In the genomic region with DNA sequence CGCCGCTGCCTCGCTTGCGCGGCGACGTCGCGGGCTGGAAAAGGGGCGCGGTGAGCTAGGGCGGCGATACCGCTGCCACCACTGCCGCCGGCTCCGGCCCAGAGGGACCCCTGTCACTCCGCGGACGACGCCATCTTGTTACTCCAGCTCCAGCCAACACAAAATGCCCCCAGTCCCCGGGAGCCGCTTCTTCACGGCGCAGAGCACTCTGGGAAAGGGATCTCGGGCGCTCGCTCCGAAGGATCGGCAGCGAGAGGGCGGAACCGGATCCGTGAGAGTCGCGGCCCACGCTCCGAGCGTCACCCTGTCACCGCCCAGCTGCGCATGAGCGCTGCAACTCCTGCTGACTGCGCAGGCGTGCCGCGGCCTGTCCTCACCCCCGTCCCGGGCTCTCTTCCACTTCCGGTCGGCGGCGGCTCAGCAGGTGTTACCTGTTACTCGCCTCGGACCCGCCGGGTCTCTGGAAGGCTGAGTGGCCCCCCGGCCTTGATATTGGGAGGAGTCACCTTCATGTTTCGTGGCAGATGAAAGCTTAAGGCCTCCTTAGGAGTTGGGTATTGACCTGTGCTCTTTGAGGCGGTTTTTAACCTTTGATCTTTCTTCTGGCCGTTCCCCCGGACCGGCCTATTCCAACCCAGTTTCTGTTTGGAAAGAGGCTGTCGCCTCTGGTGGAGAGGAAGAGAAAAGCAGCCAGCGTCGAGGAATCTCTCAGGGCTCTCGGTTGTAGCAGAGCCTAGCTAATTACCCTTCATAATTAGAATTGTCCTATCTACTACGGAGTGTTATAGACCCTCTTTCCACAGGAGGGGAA, we compare ENCODE assay signal across 8 cellular contexts. TPM values are rescaled to one million over a fixed set of nuclear protein-coding genes. Genes with fewer than 3 reads are reported as not detected.
DNase-seq lines count a peak whose midpoint lies in the region; ATAC-seq and TF ChIP-seq lines count a peak whose summit lies in the region.

A gene (minus strand): TSS at position 213 of the 811 bp plus-strand sequence. CDS start 475 bp downstream, outside the sequence.

- peaks cover 32 to 58% (median 42%) of the 10 kb centered on the region in 6 donors for H3K4me1 ChIP-seq in spleen

- TF ChIP-seq CTCF in AG10803 (conservative IDR thresholded peaks at IDR 0.05; ENCODE audit: low read length) (peak; percentile 82), activated B cell treated with CpG ODN at 0.5 μM for 24 hours (IDR thresholded peaks at IDR 0.05) (no peak), spleen (IDR thresholded peaks at IDR 0.05 in 8 of 11, conservative IDR thresholded peaks at IDR 0.05 in 3 of 11) (peak; percentile 52 to 90 (median 80))

- H3K4me1 Mint-ChIP-seq in activated B cell treated with CpG ODN at 0.5 μM for 24 hours (peaks cover 36% of the 10 kb centered on the region), immature natural killer cell (peaks cover 46 to 48% of the 10 kb centered on the region in 2 donors)

- H3K27ac ChIP-seq in caudate nucleus (ENCODE audit: low read depth, low read length): peak within 1 kb of the TSS; percentile 99
- H3K27ac ChIP-seq in spleen: peak within 1 kb of the TSS; percentile 96 to 100 (median 98)

- WGBS in spleen, 5 donors: 0 to 2% (median 0%) methylated on average over 32 to 67 of the region's 67 CpGs

- peak within 1 kb of the TSS; percentile 99 for H3K4me3 ChIP-seq in AG10803 (ENCODE audit: low read length)
- peak within 1 kb of the TSS; percentile 53 to 92 (median 83) for H3K4me3 ChIP-seq in spleen

- H3K27ac Mint-ChIP-seq in activated B cell treated with CpG ODN at 0.5 μM for 24 hours: peak within 1 kb of the TSS; percentile 96
- peak within 1 kb of the TSS; percentile 96 to 99 (median 98) for H3K27ac Mint-ChIP-seq in immature natural killer cell

- ATAC-seq in GM19023 (IDR thresholded peaks at IDR 0.05; ENCODE audit: unreplicated experiment): peak; percentile 89
- peak; percentile 90 for ATAC-seq in HG03280 (IDR thresholded peaks at IDR 0.05; ENCODE audit: unreplicated experiment)
- ATAC-seq in activated B cell treated with CpG ODN at 0.5 μM for 24 hours (ENCODE audit: low read depth): peak; percentile 79

- no peaks in the 10 kb centered on the region for H3K27me3 ChIP-seq in spleen (replicated peaks in 1 of 7)

- H3K9me3 ChIP-seq in spleen: no peaks in the 10 kb centered on the region

- peak; percentile 60 to 75 (median 63) for TF ChIP-seq POLR2A in spleen (IDR thresholded peaks at IDR 0.05)

- peak within 1 kb of the TSS; percentile 92 for H3K4me3 Mint-ChIP-seq in activated B cell treated with CpG ODN at 0.5 μM for 24 hours
- peak within 1 kb of the TSS; percentile 96 to 99 (median 98) for H3K4me3 Mint-ChIP-seq in immature natural killer cell

- H3K36me3 ChIP-seq in spleen: peaks cover 0 to 34% (median 8%) of the 10 kb centered on the region in 6 donors

- no peaks in the 10 kb centered on the region for H3K9me3 Mint-ChIP-seq in activated B cell treated with CpG ODN at 0.5 μM for 24 hours
- H3K9me3 Mint-ChIP-seq in immature natural killer cell: no peaks in the 10 kb centered on the region

- DNase-seq in AG10803 (ENCODE audit: low read depth) (peak; percentile 98), NCI-H345 (lab: John Stamatoyannopoulos, UW) (peak; percentile 99), activated B cell treated with CpG ODN at 0.5 μM for 24 hours (peak; percentile 98), caudate nucleus (lab: John Stamatoyannopoulos, UW) (peak; percentile 50 to 100 (median 97)), immature natural killer cell (peak; percentile 98 to 99 (median 99)), spleen (peak; percentile 100)

- CTCF ChIA-PET in activated B cell treated with CpG ODN at 0.5 μM for 24 hours (lab: Charles Lee): interaction anchor here (1.0 to 1.6 kb wide), 2 partner anchors 12 to 112 kb away, joined by 3 to 4 read pairs; no protein-coding TSS in a partner anchor

- POLR2A ChIA-PET in activated B cell treated with CpG ODN at 0.5 μM for 24 hours (lab: Charles Lee): interaction anchor here (0.8 to 3.5 kb wide), 13 partner anchors 8 to 1207 kb away, joined by 3 to 29 read pairs (median 4); a partner anchor contains a TSS

- intact Hi-C loops in activated B cell treated with CpG ODN at 0.5 μM for 24 hours (cut with micrococcal nuclease) (loop anchor here (1.0 to 5.0 kb wide), 8 partner anchors 109 to 1744 kb away; a partner anchor contains a TSS), spleen (cut with DNase I; ENCODE audit: low total_unique reads) (no loop called here)

- H3K27me3 Mint-ChIP-seq in activated B cell treated with CpG ODN at 0.5 μM for 24 hours (no peaks in the 10 kb centered on the region), immature natural killer cell (ENCODE audit: low read depth in 3 of 3) (peaks cover 13 to 16% (median 14%) of the 10 kb centered on the region in 3 donors)

- H3K36me3 Mint-ChIP-seq in activated B cell treated with CpG ODN at 0.5 μM for 24 hours (ENCODE audit: low read depth) (peaks cover 47% of the 10 kb centered on the region), immature natural killer cell (peaks cover 0 to 7% (median 4%) of the 10 kb centered on the region in 3 donors)

RNA-seq across cellular contexts. Expression of the gene that starts here (rescaled TPM):
- 120 and 133 TPM in 2 replicates for total RNA-seq in activated B cell treated with CpG ODN at 0.5 μM for 24 hours
- 100 to 1,000 TPM; 106 to 146 (median 134) TPM for polyA plus RNA-seq in immature natural killer cell
- 100 to 1,000 TPM; 165 to 223 (median 196) TPM for total RNA-seq in spleen
- polyA plus RNA-seq in spleen: 10 to 100 TPM; 31.9 to 64.7 (median 43.4) TPM

Comparison
In these comparisons a context has a peak if more than half of its experiments do, and no peak if none do; other contexts are left out.
1. Peak in every context shown above with its lines: DNase-seq, ATAC-seq, H3K4me3 ChIP-seq and H3K27ac ChIP-seq.